In genomic region chr3:46704346-46704745, GRCh38 we compare ENCODE assay signal across 12 cellular contexts. TPM values are rescaled to one million over a fixed set of nuclear protein-coding genes. Genes with fewer than 3 reads are reported as not detected.
"Had no signal": no experiment of that assay in that cellular context is flagged by ENCODE, and none has a peak within 500 bp of the region (broad histone marks: within the 10 kb centered on the region; RNA-seq: fewer than 3 reads in every experiment).

No MANE protein-coding gene starts in this region.

RNA-seq across cellular contexts. Expression of gene TMIE, which starts 3.2 kb away (rescaled TPM):
- total RNA-seq: fibroblast of villous mesenchyme; T-helper 2 cell treated with Interferon-gamma antibody and Interleukin-4, amounts not matched to agents 100 ng/mL and 5 ng/mL, for 36 hours had no signal

RNA-seq across cellular contexts. Expression of gene PRSS50, which starts 13.3 kb away (rescaled TPM):
- total RNA-seq: activated CD4-positive, alpha-beta memory T cell treated with anti-CD3 and anti-CD28 coated beads, Interleukin-2, amount 10 ng/mL, durations not matched to agents 7 days and 5 days; activated CD4-positive, alpha-beta T cell treated with anti-CD3 and anti-CD28 coated beads, Interleukin-2, amount 10 ng/mL, durations not matched to agents 7 days and 5 days; activated naive CD4-positive, alpha-beta T cell treated with anti-CD3 and anti-CD28 coated beads, Interleukin-2, amount 50 U/mL, for 72 hours; activated naive CD8-positive, alpha-beta T cell treated with anti-CD3 and anti-CD28 coated beads, Interleukin-2, amount 10 ng/mL, durations not matched to agents 7 days and 5 days; astrocyte; colonic mucosa; dermis microvascular lymphatic vessel endothelial cell; endothelial cell of umbilical vein; fibroblast of lung; fibroblast of villous mesenchyme; T-cell; T-helper 2 cell treated with Interferon-gamma antibody and Interleukin-4, amounts not matched to agents 100 ng/mL and 5 ng/mL, for 36 hours had no signal
- polyA plus RNA-seq: endothelial cell of umbilical vein, fibroblast of lung had no signal
